In the genomic region with DNA sequence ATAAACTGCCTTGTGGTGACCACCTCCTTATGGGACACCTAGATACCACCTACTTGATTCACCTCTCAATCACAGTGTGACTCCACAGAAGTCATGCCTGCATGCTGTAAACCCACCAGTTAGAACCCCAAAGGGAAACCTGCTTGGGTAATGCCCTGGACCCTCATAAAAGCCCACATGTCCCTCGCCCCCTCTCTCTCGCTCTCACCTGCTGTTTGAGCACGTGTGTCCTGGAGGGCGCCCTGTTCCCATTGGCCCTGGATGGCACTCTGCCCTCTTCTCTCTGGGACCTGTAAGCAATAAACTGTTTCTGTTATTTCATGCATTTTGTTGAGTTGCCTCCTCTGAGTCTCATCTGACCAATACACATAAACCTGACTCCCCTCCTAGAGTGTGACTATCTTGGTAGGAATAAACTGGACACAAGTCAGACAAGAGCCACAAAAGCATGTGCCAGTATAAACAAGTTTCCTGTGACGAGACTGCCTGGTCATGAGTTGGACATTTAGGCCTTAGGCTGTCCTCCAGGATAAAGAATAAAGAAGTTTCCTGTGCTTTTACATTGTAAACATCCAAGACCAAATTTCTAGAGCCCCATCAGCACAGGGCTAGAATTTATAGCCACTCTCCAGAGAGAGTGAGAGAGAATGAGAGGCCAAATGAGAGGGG, we compare ENCODE assay signal across 20 cellular contexts. TPM values are rescaled to one million over a fixed set of nuclear protein-coding genes. Genes with fewer than 3 reads are reported as not detected.
DNase-seq lines count a peak whose midpoint lies in the region; TF ChIP-seq lines count a peak whose summit lies in the region.
"Had no signal": no experiment of that assay in that cellular context is flagged by ENCODE, and none has a peak within 500 bp of the region (broad histone marks: within the 10 kb centered on the region; RNA-seq: fewer than 3 reads in every experiment).

No MANE protein-coding gene starts in this region.

- no peaks in the 10 kb centered on the region for H3K36me3 ChIP-seq in suprapubic skin
- peaks cover 0 to 4% (median 0%) of the 10 kb centered on the region in 3 donors for H3K36me3 ChIP-seq in tibial nerve
- H3K36me3 ChIP-seq: transverse colon had no signal

- H3K4me3 ChIP-seq in astrocyte of the cerebellum (ENCODE audit: low read depth, low read length) (no peak overlapping the region), suprapubic skin (no peak overlapping the region), tibial nerve (no peak overlapping the region)
- H3K4me3 ChIP-seq: GM23338, heart left ventricle, transverse colon had no signal

- TF ChIP-seq EP300 in suprapubic skin (IDR thresholded peaks at IDR 0.05), result no peak
- TF ChIP-seq EP300 in tibial nerve (IDR thresholded peaks at IDR 0.05), result no peak

- TF ChIP-seq POLR2A in suprapubic skin (IDR thresholded peaks at IDR 0.05), result no peak
- no peak for TF ChIP-seq POLR2A in tibial nerve (IDR thresholded peaks at IDR 0.05)

- TF ChIP-seq CTCF in astrocyte of the cerebellum (IDR thresholded peaks at IDR 0.05; ENCODE audit: low read depth, low read length, missing control alignments) (no peak), suprapubic skin (IDR thresholded peaks at IDR 0.05) (no peak), GM20000 (IDR thresholded peaks at IDR 0.05; ENCODE audit: extremely low read depth, missing control alignments) (no peak), tibial nerve (IDR thresholded peaks at IDR 0.05) (no peak)

- H3K27ac ChIP-seq in suprapubic skin, result no peak overlapping the region
- peak overlapping the region in 1 of 4 donors; percentile 47 for H3K27ac ChIP-seq in tibial nerve
- H3K27ac ChIP-seq: 22Rv1, heart left ventricle, transverse colon had no signal

- H3K9me3 ChIP-seq in suprapubic skin, result peaks cover 12% of the 10 kb centered on the region
- peaks cover 0 to 21% (median 0%) of the 10 kb centered on the region in 4 donors for H3K9me3 ChIP-seq in tibial nerve

- H3K27me3 ChIP-seq in suprapubic skin (no peaks in the 10 kb centered on the region), tibial nerve (peaks cover 0 to 7% of the 10 kb centered on the region in 2 donors)
- H3K27me3 ChIP-seq: heart left ventricle, transverse colon had no signal

- WGBS in suprapubic skin, result 77% methylated on average over 5 of the region's 5 CpGs
- WGBS in tibial nerve, 2 donors, result 71 to 72% methylated on average over 5 of the region's 5 CpGs

- in situ Hi-C loops in astrocyte of the cerebellum (cut with HindIII; ENCODE audit: low sequenced_read_pairs), result loop anchor here (5.0 kb wide), 2 partner anchors 56 to 94 kb away; a partner anchor contains a TSS

- DNase-seq in activated effector memory CD4-positive, alpha-beta T cell treated with anti-CD3 and anti-CD28 coated beads, Interleukin-2, amount 50 U/mL, for 16 hours, result peak; percentile 13
- DNase-seq in activated effector memory CD4-positive, alpha-beta T cell treated with Interleukin-2 at 50 U/mL for 16 hours, result no peak
- DNase-seq in astrocyte of the cerebellum (ENCODE audit: low read depth) (peak; percentile 65), hepatic stellate cell (ENCODE audit: low spot score) (peak; percentile 53), suprapubic skin (ENCODE audit: low spot score in 2 of 2) (peak; percentile 20 to 52), GM20000 (ENCODE audit: low spot score) (no peak), NCI-H2107 (lab: John Stamatoyannopoulos, UW) (no peak), tibial nerve (ENCODE audit: low spot score in 2 of 2) (no peak)
- DNase-seq: activated naive CD4-positive, alpha-beta T cell treated with anti-CD3 and anti-CD28 coated beads, Interleukin-2, amount 10 ng/mL, durations not matched to agents 7 days and 5 days; central memory CD4-positive, alpha-beta T cell; GDM1; kidney glomerular epithelial cell; naive B cell; NCI-H1048; NCI-H345; stimulated activated CD4-positive, alpha-beta T cell treated with anti-CD3 and anti-CD28 coated beads, Interleukin-2, amount 100 ng/mL, for 24 hours; transverse colon had no signal

- H3K4me1 ChIP-seq in suprapubic skin (no peaks in the 10 kb centered on the region), tibial nerve (peaks cover 0 to 1% (median 0%) of the 10 kb centered on the region in 4 donors)
- H3K4me1 ChIP-seq: transverse colon had no signal

RNA-seq across cellular contexts. Expression of a gene that starts 8.6 kb away (rescaled TPM):
- total RNA-seq in suprapubic skin (10 to 100 TPM; 29.9 to 87.6 (median 61.1) TPM), tibial nerve (100 to 1,000 TPM in 3 of 4 donors, 10 to 100 TPM in 1; 76.8 to 146 (median 129) TPM)

RNA-seq across cellular contexts. Expression of a gene that starts 10.3 kb away (rescaled TPM):
- total RNA-seq in suprapubic skin (100 to 1,000 TPM in 2 of 4 donors, 10 to 100 TPM in 2; 26.9 to 197 (median 142) TPM), tibial nerve (100 to 1,000 TPM; 118 to 502 (median 368) TPM)

RNA-seq across cellular contexts. Expression of a gene that starts 39.7 kb away (rescaled TPM):
- total RNA-seq in suprapubic skin, result 10 to 100 TPM in 1 of 4 donors, 1 to 10 TPM in 3; 7.2 to 11.4 (median 9.3) TPM
- total RNA-seq in tibial nerve, result 10 to 100 TPM in 2 of 4 donors, 1 to 10 TPM in 2; 2.7 to 14.6 (median 7.2) TPM

RNA-seq across cellular contexts. Expression of a gene that starts 39.8 kb away (rescaled TPM):
- total RNA-seq in suprapubic skin, result 100 to 1,000 TPM; 107 to 134 (median 108) TPM
- 100 to 1,000 TPM; 116 to 170 (median 151) TPM for total RNA-seq in tibial nerve

RNA-seq across cellular contexts. Expression of a gene that starts 53.3 kb away (rescaled TPM):
- total RNA-seq in suprapubic skin, result 1 to 10 TPM in 3 of 4 donors, under 1 TPM in 1; 0.24 to 4.4 (median 1.3) TPM
- total RNA-seq in tibial nerve, result 1 to 10 TPM; 1.2 to 9.0 (median 3.4) TPM
- total RNA-seq: transverse colon had no signal

Comparison
In these comparisons a context has a peak if more than half of its experiments do, and no peak if none do; other contexts are left out.
1. DNase-seq: peak in activated effector memory CD4-positive, alpha-beta T cell treated with anti-CD3 and anti-CD28 coated beads, Interleukin-2, amount 50 U/mL, for 16 hours (single experiment), astrocyte of the cerebellum (single experiment), hepatic stellate cell (single experiment) and suprapubic skin (2 of 2); none in activated effector memory CD4-positive, alpha-beta T cell treated with Interleukin-2 at 50 U/mL for 16 hours (single experiment), GM20000 (single experiment), NCI-H2107 (single experiment) and tibial nerve (0 of 2).